In the genomic region with DNA sequence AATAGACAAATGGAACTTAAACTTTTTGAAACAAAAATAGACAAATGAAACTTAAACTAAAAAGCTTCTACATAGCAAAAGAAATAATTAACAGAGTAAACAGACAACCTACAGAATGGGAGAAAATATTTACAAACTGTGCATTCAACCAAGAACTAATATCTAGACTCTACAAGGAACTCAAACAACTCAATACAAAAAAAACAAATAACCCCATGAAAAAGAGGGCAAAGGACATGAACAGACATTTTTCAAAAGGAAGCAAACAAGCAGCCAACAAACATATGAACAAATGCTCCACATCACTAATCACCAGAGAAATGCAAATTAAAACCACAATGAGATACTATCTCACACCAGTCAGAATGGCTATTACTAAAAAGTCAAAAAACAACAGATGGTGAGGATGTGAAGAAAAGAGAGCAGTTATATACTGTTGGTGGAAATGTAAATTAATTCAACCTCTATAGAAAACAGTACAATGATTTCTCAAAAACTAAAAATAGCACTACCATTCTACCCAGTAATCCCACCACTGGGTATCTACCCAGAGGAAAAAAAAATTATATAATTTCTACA, we compare ENCODE assay signal across 26 cellular contexts.
DNase-seq lines count a peak whose midpoint lies in the region; ATAC-seq and TF ChIP-seq lines count a peak whose summit lies in the region.
"Had no signal": no experiment of that assay in that cellular context is flagged by ENCODE, and none has a peak within 500 bp of the region (broad histone marks: within the 10 kb centered on the region; RNA-seq: fewer than 3 reads in every experiment).

No MANE protein-coding gene starts in this region.

- H3K27ac Mint-ChIP-seq in activated naive CD4-positive, alpha-beta T cell treated with anti-CD3 and anti-CD28 coated beads, Interleukin-2, amount 50 U/mL, for 72 hours, result no peak overlapping the region
- H3K27ac Mint-ChIP-seq: activated naive CD8-positive, alpha-beta T cell; activated T-cell treated with anti-CD3 and anti-CD28 coated beads, Interleukin-2, amount 50 U/mL, for 72 hours; brain; dendritic cell treated with granulocyte-macrophage colony-stimulating factor and Interleukin-4, amounts not matched to agents 40 ng/mL and 50 ng/mL, for 4 days; natural killer cell; stimulated activated naive CD8-positive, alpha-beta T cell treated with anti-CD3 and anti-CD28 coated beads, Interleukin-15, amount 100 ng/mL, for 72 hours; T-helper 2 cell treated with Interferon-gamma antibody and Interleukin-4, amounts not matched to agents 5 μg/mL and 100 μg/mL, for 36 hours; type B pancreatic cell had no signal

- POLR2A ChIA-PET in A673 (lab: Charles Lee; ENCODE audit: low non-redundant PET), result no interaction called here

- H3K27me3 ChIP-seq in A673 (replicated peaks; ENCODE audit: insufficient read depth, low read depth, low read length, poor library complexity), result peaks cover 17% of the 10 kb centered on the region
- H3K27me3 ChIP-seq: foreskin keratinocyte had no signal

- H3K9me3 Mint-ChIP-seq in activated naive CD4-positive, alpha-beta T cell treated with anti-CD3 and anti-CD28 coated beads, Interleukin-2, amount 50 U/mL, for 72 hours, result peaks cover 6 to 9% of the 10 kb centered on the region in 2 donors
- H3K9me3 Mint-ChIP-seq: T-helper 2 cell treated with Interferon-gamma antibody and Interleukin-4, amounts not matched to agents 5 μg/mL and 100 μg/mL, for 36 hours had no signal

- BruUV-seq in A673 (replicated peaks; lab: Mats Ljungman, UMichigan), result no TSS peak

- H3K9me3 ChIP-seq in A673 (ENCODE audit: low read depth, low read length, poor library complexity, severe bottlenecking), result no peaks in the 10 kb centered on the region

- intact Hi-C loops in A673 (cut with micrococcal nuclease; ENCODE audit: unreplicated experiment), result no loop called here

- CTCF ChIA-PET in A673 (lab: Charles Lee), result no interaction called here

- peak; percentile 79 for ATAC-seq in GM18907 (IDR thresholded peaks at IDR 0.05; ENCODE audit: unreplicated experiment)
- peak; percentile 74 for ATAC-seq in HG02759 (IDR thresholded peaks at IDR 0.05; ENCODE audit: unreplicated experiment)
- peak; percentile 82 for ATAC-seq in HG03354 (IDR thresholded peaks at IDR 0.05; ENCODE audit: poor library complexity, severe bottlenecking, unreplicated experiment)
- ATAC-seq in activated naive CD4-positive, alpha-beta T cell treated with anti-CD3 and anti-CD28 coated beads, Interleukin-2, amount 50 U/mL, for 72 hours, result no peak
- ATAC-seq: activated T-cell treated with anti-CD3 and anti-CD28 coated beads, Interleukin-2, amount 50 U/mL, for 72 hours; foreskin keratinocyte; natural killer cell; stimulated activated naive CD8-positive, alpha-beta T cell treated with anti-CD3 and anti-CD28 coated beads, Interleukin-15, amount 100 ng/mL, for 72 hours had no signal

- DNase-seq in Caki2 (ENCODE audit: low read depth) (peak; percentile 22), NCI-H2081 treated with DMSO at 0.1 percent for 48 hours (lab: John Stamatoyannopoulos, UW) (no peak), A673 (ENCODE audit: low spot score) (no peak), NCI-H2171 (lab: John Stamatoyannopoulos, UW) (no peak)
- no peak for DNase-seq in activated naive CD4-positive, alpha-beta T cell treated with anti-CD3 and anti-CD28 coated beads, Interleukin-2, amount 50 U/mL, for 72 hours (ENCODE audit: low spot score in 2 of 2)
- DNase-seq: activated CD4-positive, CD25-positive, alpha-beta regulatory T cell; activated CD8-positive, alpha-beta memory T cell treated with anti-CD3 and anti-CD28 coated beads for 24 hours; activated T-cell treated with anti-CD3 and anti-CD28 coated beads, Interleukin-2, amount 50 U/mL, for 72 hours; DMS79 treated with DMSO at 0.1 percent for 48 hours; foreskin keratinocyte; mesendoderm; natural killer cell; NCI-H2107; NCI-H748 treated with DMSO at 0.1 percent for 48 hours; PC-9; stimulated activated naive CD8-positive, alpha-beta T cell treated with anti-CD3 and anti-CD28 coated beads, Interleukin-15, amount 100 ng/mL, for 72 hours had no signal

- no peak overlapping the region for H3K4me3 ChIP-seq in A673 (ENCODE audit: low read depth, low read length, poor library complexity, severe bottlenecking)
- H3K4me3 ChIP-seq: PC-9 had no signal

- no peaks in the 10 kb centered on the region for H3K36me3 Mint-ChIP-seq in activated naive CD4-positive, alpha-beta T cell treated with anti-CD3 and anti-CD28 coated beads, Interleukin-2, amount 50 U/mL, for 72 hours
- H3K36me3 Mint-ChIP-seq: activated naive CD8-positive, alpha-beta T cell; type B pancreatic cell had no signal

- no peak overlapping the region for H3K27ac ChIP-seq in A673 (ENCODE audit: low read depth, low read length, poor library complexity, severe bottlenecking)
- H3K27ac ChIP-seq: C4-2B, foreskin keratinocyte, HL-60, PC-9 had no signal

- TF ChIP-seq CTCF in A673 (conservative IDR thresholded peaks at IDR 0.05; ENCODE audit: low read depth, low read length), result no peak

- no peaks in the 10 kb centered on the region for H3K36me3 ChIP-seq in A673 (ENCODE audit: insufficient read depth, low read length, poor library complexity, severe bottlenecking)

- no peaks in the 10 kb centered on the region for H3K4me1 ChIP-seq in A673 (ENCODE audit: insufficient read depth, low read length, poor library complexity, severe bottlenecking)
- H3K4me1 ChIP-seq: foreskin keratinocyte had no signal

- in situ Hi-C loops in Caki2 (cut with HindIII; ENCODE audit: low pct_unique_long_range_greater_than_20kb, low sequenced_read_pairs), result no loop called here

Comparison
In these comparisons a context has a peak if more than half of its experiments do, and no peak if none do; other contexts are left out.
1. ATAC-seq: peak in GM18907 (single experiment), HG02759 (single experiment) and HG03354 (single experiment); none in activated naive CD4-positive, alpha-beta T cell treated with anti-CD3 and anti-CD28 coated beads, Interleukin-2, amount 50 U/mL, for 72 hours (0 of 2).